ENCODE assay signal across 21 cellular contexts in genomic region chr1:67372136-67372535, GRCh38. TPM values are rescaled to one million over a fixed set of nuclear protein-coding genes. Genes with fewer than 3 reads are reported as not detected.
A peak's percentile ranks its signal among the peaks of the same experiment; 100 is the strongest.
DNase-seq lines count a peak whose midpoint lies in the region; ATAC-seq and TF ChIP-seq lines count a peak whose summit lies in the region.
"Had no signal": no experiment of that assay in that cellular context is flagged by ENCODE, and none has a peak within 500 bp of the region (broad histone marks: within the 10 kb centered on the region; RNA-seq: fewer than 3 reads in every experiment).

No MANE protein-coding gene starts in this region.

- no peaks in the 10 kb centered on the region for H3K4me1 Mint-ChIP-seq in activated CD4-positive, alpha-beta T cell treated with anti-CD3 and anti-CD28 coated beads for 36 hours
- peaks cover 14% of the 10 kb centered on the region for H3K4me1 Mint-ChIP-seq in activated CD4-positive, alpha-beta memory T cell treated with anti-CD3 and anti-CD28 coated beads, Interleukin-2, amount 10 ng/mL, durations not matched to agents 7 days and 5 days
- H3K4me1 Mint-ChIP-seq: naive thymus-derived CD8-positive, alpha-beta T cell had no signal

- no peaks in the 10 kb centered on the region for H3K27me3 ChIP-seq in suprapubic skin
- H3K27me3 ChIP-seq: colonic mucosa had no signal

- H3K36me3 ChIP-seq in suprapubic skin: no peaks in the 10 kb centered on the region
- H3K36me3 ChIP-seq: colonic mucosa, lower lobe of right lung, thoracic aorta, WERI-Rb-1 had no signal

- peaks cover 27% of the 10 kb centered on the region for H3K4me1 ChIP-seq in suprapubic skin
- H3K4me1 ChIP-seq: colonic mucosa, lower lobe of right lung had no signal

- no peak for TF ChIP-seq POLR2A in suprapubic skin (IDR thresholded peaks at IDR 0.05)

- ATAC-seq in activated CD4-positive, alpha-beta T cell treated with anti-CD3 and anti-CD28 coated beads for 36 hours: no peak
- ATAC-seq: lower lobe of right lung; naive thymus-derived CD8-positive, alpha-beta T cell; Right ventricle myocardium inferior had no signal

- CTCF ChIA-PET in activated CD4-positive, alpha-beta T cell treated with anti-CD3 and anti-CD28 coated beads for 36 hours (lab: Charles Lee): interaction anchor here (0.6 to 1.3 kb wide), 3 partner anchors 31 to 132 kb away, joined by 3 to 5 read pairs (median 3); no protein-coding TSS in a partner anchor
- CTCF ChIA-PET in activated CD4-positive, alpha-beta memory T cell treated with anti-CD3 and anti-CD28 coated beads, Interleukin-2, amount 10 ng/mL, durations not matched to agents 7 days and 5 days (lab: Charles Lee): no interaction called here

- 37% methylated on average over 3 of the region's 3 CpGs for WGBS in suprapubic skin

- no peak for DNase-seq in activated CD4-positive, alpha-beta T cell treated with anti-CD3 and anti-CD28 coated beads for 36 hours
- no peak for DNase-seq in activated CD4-positive, alpha-beta T cell treated with anti-CD3 and anti-CD28 coated beads, Interleukin-2, amount 50 U/mL, for 48 hours
- DNase-seq in T1000 (lab: John Stamatoyannopoulos, UW) (peak; percentile 36), fibroblast of villous mesenchyme (ENCODE audit: low read depth) (peak; percentile 60), suprapubic skin (ENCODE audit: low spot score in 2 of 2) (no peak), GM10266 (ENCODE audit: extremely low spot score) (no peak), CD1c-positive myeloid dendritic cell (ENCODE audit: extremely low spot score) (no peak)
- DNase-seq in activated CD4-positive, alpha-beta memory T cell treated with anti-CD3 and anti-CD28 coated beads, Interleukin-2, amount 10 ng/mL, durations not matched to agents 7 days and 5 days: no peak
- DNase-seq: amniotic stem cell; colonic mucosa; DMS53; lower lobe of right lung; naive thymus-derived CD8-positive, alpha-beta T cell; NCI-H1417; WERI-Rb-1 had no signal

- H3K27me3 Mint-ChIP-seq in activated CD4-positive, alpha-beta T cell treated with anti-CD3 and anti-CD28 coated beads for 36 hours: no peaks in the 10 kb centered on the region
- no peaks in the 10 kb centered on the region for H3K27me3 Mint-ChIP-seq in activated CD4-positive, alpha-beta memory T cell treated with anti-CD3 and anti-CD28 coated beads, Interleukin-2, amount 10 ng/mL, durations not matched to agents 7 days and 5 days
- H3K27me3 Mint-ChIP-seq: naive thymus-derived CD8-positive, alpha-beta T cell; progenitor cell of endocrine pancreas had no signal

- TF ChIP-seq CTCF in fibroblast of villous mesenchyme (IDR thresholded peaks at IDR 0.05; ENCODE audit: insufficient read depth, low read depth, low read length) (no peak), suprapubic skin (IDR thresholded peaks at IDR 0.05) (no peak), GM10266 (IDR thresholded peaks at IDR 0.05; ENCODE audit: control insufficient read depth, insufficient read depth, low read depth, missing control alignments) (no peak)

- POLR2A ChIA-PET in activated CD4-positive, alpha-beta T cell treated with anti-CD3 and anti-CD28 coated beads for 36 hours (lab: Charles Lee): no interaction called here
- POLR2A ChIA-PET in activated CD4-positive, alpha-beta memory T cell treated with anti-CD3 and anti-CD28 coated beads, Interleukin-2, amount 10 ng/mL, durations not matched to agents 7 days and 5 days (lab: Charles Lee): no interaction called here

- peak overlapping the region; percentile 10 for H3K27ac ChIP-seq in suprapubic skin
- H3K27ac ChIP-seq: 22Rv1, C4-2B, colonic mucosa, lower lobe of right lung, thoracic aorta, WERI-Rb-1 had no signal

- peak overlapping the region; percentile 16 for H3K27ac Mint-ChIP-seq in activated CD4-positive, alpha-beta T cell treated with anti-CD3 and anti-CD28 coated beads for 36 hours
- no peak overlapping the region for H3K27ac Mint-ChIP-seq in activated CD4-positive, alpha-beta memory T cell treated with anti-CD3 and anti-CD28 coated beads, Interleukin-2, amount 10 ng/mL, durations not matched to agents 7 days and 5 days
- H3K27ac Mint-ChIP-seq: activated T-helper 2 cell treated with anti-CD3 and anti-CD28 coated beads, Interferon-gamma antibody, Interleukin-2, Interleukin-4, amounts not matched to agents 10 μg/mL and 5 μg/mL and 100 μg/mL, durations not matched to agents 14 hours and 24 hours and 36 hours; naive thymus-derived CD8-positive, alpha-beta T cell; progenitor cell of endocrine pancreas had no signal

- H3K9me3 ChIP-seq in suprapubic skin: no peaks in the 10 kb centered on the region
- H3K9me3 ChIP-seq: colonic mucosa, lower lobe of right lung, thoracic aorta had no signal

- no peaks in the 10 kb centered on the region for H3K9me3 Mint-ChIP-seq in activated CD4-positive, alpha-beta T cell treated with anti-CD3 and anti-CD28 coated beads for 36 hours (ENCODE audit: low read depth)
- no peaks in the 10 kb centered on the region for H3K9me3 Mint-ChIP-seq in activated CD4-positive, alpha-beta memory T cell treated with anti-CD3 and anti-CD28 coated beads, Interleukin-2, amount 10 ng/mL, durations not matched to agents 7 days and 5 days
- H3K9me3 Mint-ChIP-seq: activated T-helper 2 cell treated with anti-CD3 and anti-CD28 coated beads, Interferon-gamma antibody, Interleukin-2, Interleukin-4, amounts not matched to agents 10 μg/mL and 5 μg/mL and 100 μg/mL, durations not matched to agents 14 hours and 24 hours and 36 hours; naive thymus-derived CD8-positive, alpha-beta T cell had no signal

- H3K4me3 Mint-ChIP-seq in activated CD4-positive, alpha-beta T cell treated with anti-CD3 and anti-CD28 coated beads for 36 hours: no peak overlapping the region
- no peak overlapping the region for H3K4me3 Mint-ChIP-seq in activated CD4-positive, alpha-beta memory T cell treated with anti-CD3 and anti-CD28 coated beads, Interleukin-2, amount 10 ng/mL, durations not matched to agents 7 days and 5 days
- H3K4me3 Mint-ChIP-seq: naive thymus-derived CD8-positive, alpha-beta T cell had no signal

- TF ChIP-seq EP300 in suprapubic skin (IDR thresholded peaks at IDR 0.05): no peak

- H3K4me3 ChIP-seq in fibroblast of villous mesenchyme (ENCODE audit: low read depth, low read length) (no peak overlapping the region), suprapubic skin (no peak overlapping the region)
- H3K4me3 ChIP-seq: colonic mucosa, lower lobe of right lung, thoracic aorta had no signal

- H3K36me3 Mint-ChIP-seq in activated CD4-positive, alpha-beta T cell treated with anti-CD3 and anti-CD28 coated beads for 36 hours (ENCODE audit: low read depth): peaks cover 72% of the 10 kb centered on the region
- H3K36me3 Mint-ChIP-seq in activated CD4-positive, alpha-beta memory T cell treated with anti-CD3 and anti-CD28 coated beads, Interleukin-2, amount 10 ng/mL, durations not matched to agents 7 days and 5 days (ENCODE audit: low read depth): peaks cover 83% of the 10 kb centered on the region
- H3K36me3 Mint-ChIP-seq: naive thymus-derived CD8-positive, alpha-beta T cell had no signal

- intact Hi-C loops in activated CD4-positive, alpha-beta T cell treated with anti-CD3 and anti-CD28 coated beads for 36 hours (cut with DNase I, micrococcal nuclease): no loop called here

RNA-seq across cellular contexts. Expression of gene SERBP1, which starts 58.1 kb away (rescaled TPM):
- 100 to 1,000 TPM; 433 to 510 TPM for total RNA-seq in activated CD4-positive, alpha-beta T cell treated with anti-CD3 and anti-CD28 coated beads for 36 hours
- 108 and 162 TPM in 2 replicates for total RNA-seq in fibroblast of villous mesenchyme
- 100 to 1,000 TPM; 188 to 330 (median 233) TPM for total RNA-seq in suprapubic skin
- 100 to 1,000 TPM; 213 to 219 TPM for total RNA-seq in activated CD4-positive, alpha-beta memory T cell treated with anti-CD3 and anti-CD28 coated beads, Interleukin-2, amount 10 ng/mL, durations not matched to agents 7 days and 5 days

Comparison
In these comparisons a context has a peak if more than half of its experiments do, and no peak if none do; other contexts are left out.
1. DNase-seq: peak in T1000 (single experiment) and fibroblast of villous mesenchyme (single experiment); none in activated CD4-positive, alpha-beta T cell treated with anti-CD3 and anti-CD28 coated beads for 36 hours (single experiment), activated CD4-positive, alpha-beta T cell treated with anti-CD3 and anti-CD28 coated beads, Interleukin-2, amount 50 U/mL, for 48 hours (0 of 2), suprapubic skin (0 of 2), GM10266 (single experiment), activated CD4-positive, alpha-beta memory T cell treated with anti-CD3 and anti-CD28 coated beads, Interleukin-2, amount 10 ng/mL, durations not matched to agents 7 days and 5 days (single experiment) and CD1c-positive myeloid dendritic cell (single experiment).